In genomic region chr15:90106522-90107117, GRCh38 we compare ENCODE assay signal across 11 cellular contexts. TPM values are rescaled to one million over a fixed set of nuclear protein-coding genes. Genes with fewer than 3 reads are reported as not detected.
DNase-seq lines count a peak whose midpoint lies in the region; ATAC-seq, FAIRE-seq and TF ChIP-seq lines count a peak whose summit lies in the region.
"Had no signal": no experiment of that assay in that cellular context is flagged by ENCODE, and none has a peak within 500 bp of the region (broad histone marks: within the 10 kb centered on the region; RNA-seq: fewer than 3 reads in every experiment).

No MANE protein-coding gene starts in this region.

- no peak overlapping the region for H4K5ac ChIP-seq in IMR-90 (ENCODE audit: low read depth, low read length)

- H3K9me1 ChIP-seq in IMR-90 (ENCODE audit: insufficient read depth, low read length) = peaks cover 8% of the 10 kb centered on the region

- no peak for FAIRE-seq in A549 (lab: Jason Lieb, UNC)
- no peak for FAIRE-seq in kidney (lab: Jason Lieb, UNC)

- no peaks in the 10 kb centered on the region for H3K9me3 ChIP-seq in A549
- no peaks in the 10 kb centered on the region for H3K9me3 ChIP-seq in IMR-90 (ENCODE audit: control insufficient read depth, insufficient read depth, low read length)
- H3K9me3 ChIP-seq in kidney (ENCODE audit: control insufficient read depth in 1 of 2, low read length in 2 of 2) = no peaks in the 10 kb centered on the region
- H3K9me3 ChIP-seq: adrenal gland had no signal

- peak overlapping the region; percentile 21; the same call in 1 of the 2 replicates for H2BK20ac ChIP-seq in IMR-90 (ENCODE audit: low read depth, low read length)

- BruUV-seq in IMR-90 (replicated peaks; lab: Mats Ljungman, UMichigan) = no TSS peak

- peak overlapping the region; percentile 85 for H2AFZ ChIP-seq in IMR-90 (replicated peaks; ENCODE audit: low read length, poor library complexity)

- TF ChIP-seq RAD21 in A549 (conservative IDR thresholded peaks at IDR 0.05 in 1 of 2, IDR thresholded peaks at IDR 0.05 in 1 of 2) (no peak), IMR-90 (IDR thresholded peaks at IDR 0.05; ENCODE audit: low read length) (no peak)

- in situ Hi-C loops in IMR-90 (cut with MboI; ENCODE audit: low sequenced_read_pairs) (no loop called here), T47D (cut with HindIII; ENCODE audit: low pct_unique_long_range_greater_than_20kb, low sequenced_read_pairs) (no loop called here)

- peak overlapping the region; percentile 58; the same call in 1 of the 2 replicates for H4K91ac ChIP-seq in IMR-90 (ENCODE audit: insufficient read depth, low read depth, low read length)

- H2BK120ac ChIP-seq in IMR-90 (ENCODE audit: low read depth, low read length) = peak overlapping the region; percentile 74; the same call in 1 of the 2 replicates

- H3K79me1 ChIP-seq in IMR-90 (ENCODE audit: low read depth in 1 of 2, low read length in 2 of 2) = peaks cover 0 to 2% of the 10 kb centered on the region in 2 experiments; a peak in 2 of 4 replicates

- DNase-seq in A549 (ENCODE audit: low read depth in 1 of 2, low spot score in 1 of 2) (peak; percentile 61 to 91), IMR-90 (peak; percentile 45), T47D (ENCODE audit: low read depth in 1 of 2, low spot score in 1 of 2) (peak; percentile 64 to 91), kidney (no peak), DMS153 treated with DMSO at 0.1 percent for 48 hours (lab: John Stamatoyannopoulos, UW; ENCODE audit: unreplicated experiment) (no peak), NCI-H2107 treated with DMSO at 0.1 percent for 48 hours (lab: John Stamatoyannopoulos, UW; ENCODE audit: unreplicated experiment) (no peak)
- DNase-seq: CD8-positive, alpha-beta memory T cell; OCI-M1 had no signal

- H3K4me3 ChIP-seq in A549 = no peak overlapping the region
- H3K4me3 ChIP-seq in IMR-90 (ENCODE audit: insufficient read depth, low read depth, low read length) = no peak overlapping the region
- H3K4me3 ChIP-seq in kidney (ENCODE audit: low read length in 2 of 2) = no peak overlapping the region
- H3K4me3 ChIP-seq: adrenal gland had no signal

- H3K9ac ChIP-seq in IMR-90 (ENCODE audit: low read depth, low read length) (no peak overlapping the region), kidney (ENCODE audit: low read length in 2 of 2) (no peak overlapping the region)

- H3K18ac ChIP-seq in IMR-90 (ENCODE audit: low read depth, low read length) = peak overlapping the region; percentile 5

- WGBS in A549 (ENCODE audit: missing lambda C conversion rate) = 44% methylated on average over 7 of the region's 7 CpGs
- 92% methylated on average over 2 of the region's 7 CpGs; no CpG with 5 or more reads in 1 of the 2 experiments for WGBS in IMR-90 (ENCODE audit: extremely low coverage in 2 of 2, insufficient read length in 1 of 2), 2 experiments

- peak overlapping the region; percentile 71 for H3K4ac ChIP-seq in IMR-90 (ENCODE audit: low read depth, low read length)

- H3K36me3 ChIP-seq in IMR-90 (ENCODE audit: control insufficient read depth, insufficient read depth, low read length) = no peaks in the 10 kb centered on the region
- no peaks in the 10 kb centered on the region for H3K36me3 ChIP-seq in kidney (ENCODE audit: control insufficient read depth in 1 of 2, insufficient read depth in 2 of 2, low read length in 2 of 2)
- H3K36me3 ChIP-seq: adrenal gland had no signal

- no peak for TF ChIP-seq EP300 in A549 (IDR thresholded peaks at IDR 0.05)

- peak overlapping the region; percentile 45; the same call in 1 of the 3 replicates for H2BK15ac ChIP-seq in IMR-90 (ENCODE audit: low read depth, low read length)

- peak overlapping the region; percentile 71; the same call in 1 of the 2 replicates for H2AK5ac ChIP-seq in IMR-90 (ENCODE audit: low read depth, low read length)

- no peak for TF ChIP-seq POLR2A in A549 (IDR thresholded peaks at IDR 0.05; ENCODE audit: low read length)
- TF ChIP-seq POLR2A in IMR-90 (IDR thresholded peaks at IDR 0.05; ENCODE audit: low read depth, low read length) = no peak

- peak overlapping the region; percentile 23 to 83; a peak in 3 of 4 replicates for H4K8ac ChIP-seq in IMR-90 (ENCODE audit: low read depth in 2 of 2, low read length in 2 of 2)

- H2BK5ac ChIP-seq in IMR-90 (ENCODE audit: low read depth, low read length, poor library complexity, severe bottlenecking) = peak overlapping the region; percentile 11

- H2AK9ac ChIP-seq in IMR-90 (replicated peaks; ENCODE audit: low read depth, low read length, poor library complexity) = no peak overlapping the region

- intact Hi-C loops in IMR-90 (cut with micrococcal nuclease) (loop anchor here (2.0 kb wide), 1 partner anchor 106 kb away; no protein-coding TSS in a partner anchor), kidney (cut with DNase I) (no loop called here)

- peak overlapping the region; percentile 41; the same call in 1 of the 2 replicates for H3K23ac ChIP-seq in IMR-90 (ENCODE audit: low read depth, low read length)

- CTCF ChIA-PET in A549 (lab: Yijun Ruan, JAX) (interaction anchor here (0.5 to 11.7 kb wide), 8 partner anchors 20 to 213 kb away, joined by 3 to 94 read pairs (median 4); no protein-coding TSS in a partner anchor), IMR-90 (lab: Yijun Ruan, JAX) (no interaction called here)

- H3K56ac ChIP-seq in IMR-90 (ENCODE audit: extremely low read depth, insufficient read depth, low read length) = no peak overlapping the region

- peak overlapping the region in 1 of 2 experiments; percentile 60; a peak in 3 of 6 replicates for H3K27ac ChIP-seq in A549
- no peak overlapping the region for H3K27ac ChIP-seq in IMR-90 (ENCODE audit: insufficient read depth, low read length)
- peak overlapping the region; percentile 3 to 56 for H3K27ac ChIP-seq in kidney (ENCODE audit: low read depth in 2 of 2, low read length in 2 of 2)
- H3K27ac ChIP-seq: adrenal gland had no signal

- ATAC-seq in A549 (peak; percentile 59 to 66; a peak in 5 of 6 replicates), IMR-90 (ENCODE audit: low read depth) (peak; percentile 43), GM19467 (IDR thresholded peaks at IDR 0.05; ENCODE audit: unreplicated experiment) (no peak), HG02852 (IDR thresholded peaks at IDR 0.05; ENCODE audit: unreplicated experiment) (no peak)

- peak overlapping the region; percentile 85 for H3K14ac ChIP-seq in IMR-90 (replicated peaks; ENCODE audit: low read depth, low read length)

- dilution Hi-C loops in IMR-90 (cut with HindIII; ENCODE audit: low sequenced_read_pairs, unreplicated experiment) = no loop called here

- H3K4me1 ChIP-seq in A549 = peaks cover 12% of the 10 kb centered on the region
- peaks cover 7% of the 10 kb centered on the region for H3K4me1 ChIP-seq in IMR-90 (ENCODE audit: control insufficient read depth, insufficient read depth, low read length)
- peaks cover 6 to 8% of the 10 kb centered on the region in 2 donors for H3K4me1 ChIP-seq in kidney (ENCODE audit: control insufficient read depth in 1 of 2, insufficient read depth in 1 of 2, low read depth in 1 of 2, low read length in 2 of 2)
- H3K4me1 ChIP-seq: adrenal gland had no signal

- no peaks in the 10 kb centered on the region for H4K20me1 ChIP-seq in IMR-90 (ENCODE audit: insufficient read depth, low read length)

- TF ChIP-seq CTCF in A549 (IDR thresholded peaks at IDR 0.05) (no peak), IMR-90 (conservative IDR thresholded peaks at IDR 0.05; ENCODE audit: low read depth, low read length) (no peak), kidney (IDR thresholded peaks at IDR 0.05; ENCODE audit: borderline replicate concordance, extremely low read depth, insufficient read depth) (no peak)

- no peaks in the 10 kb centered on the region for H3K27me3 ChIP-seq in IMR-90 (ENCODE audit: control insufficient read depth, insufficient read depth, low read length)
- H3K27me3 ChIP-seq: adrenal gland had no signal

- H3K4me2 ChIP-seq in A549 = peak overlapping the region; percentile 61
- no peak overlapping the region for H3K4me2 ChIP-seq in IMR-90 (ENCODE audit: low read depth, low read length)

- POLR2A ChIA-PET in A549 (lab: Yijun Ruan, JAX) (interaction anchor here (0.6 kb wide), 2 partner anchors 95 to 142 kb away, joined by 4 to 7 read pairs; no protein-coding TSS in a partner anchor), IMR-90 (lab: Charles Lee; ENCODE audit: unreplicated experiment) (no interaction called here)

TF ChIP-seq in IMR-90, 13 proteins besides CTCF, POLR2A, EP300 and RAD21:
- TF ChIP-seq FOS (IDR thresholded peaks at IDR 0.05; ENCODE audit: low read depth, low read length) (peak; percentile 8; the same call in 1 of the 2 replicates), SMC3 (IDR thresholded peaks at IDR 0.05; ENCODE audit: low read depth, low read length) (no peak), CEBPB (IDR thresholded peaks at IDR 0.05; ENCODE audit: low read depth, low read length) (no peak), BHLHE40 (IDR thresholded peaks at IDR 0.05; ENCODE audit: low read depth, low read length) (no peak)

RNA-seq across cellular contexts. Expression of gene IDH2, which starts 4.4 kb away (rescaled TPM):
- 31.8 and 37.7 TPM in 2 replicates for polyA plus RNA-seq in A549 (2011; rRNA removed)
- 32.9 and 45.4 TPM in 2 replicates for polyA plus RNA-seq in A549 (2012; cell fraction: cytosol; rRNA removed)
- polyA plus RNA-seq in A549 (2012; cell fraction: nucleus; rRNA removed) = 39.0 and 45.7 TPM in 2 replicates
- polyA plus RNA-seq in A549 (2017; fragmentation: RNase III; extraction: RNeasy Plus Mini Kit Qiagen cat#74134 plus additional on column Dnase treatment) = 29.9 to 32.8 TPM (median 32.2 TPM) in 3 replicates
- polyA minus RNA-seq in A549 (2011; rRNA and poly(A)+ RNA removed) = 55.3 and 58.2 TPM in 2 replicates
- 87.2 and 118 TPM in 2 replicates for total RNA-seq in IMR-90 (2012; rRNA removed)
- 84.2 and 84.9 TPM in 2 replicates for polyA plus RNA-seq in IMR-90 (2012; rRNA removed)
- 49.5 and 94.7 TPM in 2 replicates for polyA plus RNA-seq in IMR-90 (2012; cell fraction: cytosol; rRNA removed)
- 37.6 and 62.1 TPM in 2 replicates for polyA plus RNA-seq in IMR-90 (2012; cell fraction: nucleus; rRNA removed; ENCODE audit: low replicate concordance)
- total RNA-seq in kidney = 87.0 TPM
- polyA plus RNA-seq in kidney (ENCODE audit: insufficient read depth, low read depth, low replicate concordance) = 545 TPM

Comparison
In these comparisons a context has a peak if more than half of its experiments do, and no peak if none do; other contexts are left out.
1. ATAC-seq: peak in A549 (2 of 2) and IMR-90 (single experiment); none in GM19467 (single experiment) and HG02852 (single experiment).
2. DNase-seq: peak in A549 (2 of 2), IMR-90 (single experiment) and T47D (2 of 2); none in kidney (single experiment), DMS153 treated with DMSO at 0.1 percent for 48 hours (single experiment) and NCI-H2107 treated with DMSO at 0.1 percent for 48 hours (single experiment).